Comparison of ENCODE assay signal across 8 cellular contexts in the genomic region with DNA sequence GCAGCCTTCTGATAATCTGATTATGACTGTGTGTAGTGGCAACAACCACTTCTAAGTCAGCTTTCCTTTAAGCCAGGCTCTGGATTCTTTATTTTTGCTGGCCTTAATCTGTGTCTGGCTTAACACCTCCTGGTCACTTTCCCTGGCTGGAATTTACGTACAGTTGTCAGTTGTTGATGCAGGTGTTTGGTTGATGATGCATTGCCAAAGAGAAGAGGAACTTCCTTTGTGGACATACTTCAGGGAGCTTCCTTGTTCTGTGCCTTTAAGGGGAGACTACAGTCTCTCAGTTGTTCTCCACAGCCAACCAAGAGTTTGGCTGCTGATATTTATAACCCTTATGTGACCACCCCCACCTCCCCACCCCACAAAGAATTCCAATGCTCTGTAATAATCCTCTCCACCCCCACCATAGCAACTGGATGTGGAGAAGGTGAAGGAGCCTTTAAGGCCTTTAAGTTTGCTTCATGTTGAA.
DNase-seq lines count a peak whose midpoint lies in the region; ATAC-seq and TF ChIP-seq lines count a peak whose summit lies in the region.

No MANE protein-coding gene starts in this region.

- TF ChIP-seq CTCF in fibroblast of villous mesenchyme (IDR thresholded peaks at IDR 0.05; ENCODE audit: insufficient read depth, low read depth, low read length) = no peak

- DNase-seq in H4 (ENCODE audit: low spot score) (peak; percentile 29), RPMI8226 (peak; percentile 49), fibroblast of villous mesenchyme (ENCODE audit: low read depth) (peak; percentile 68), C1 segment of cervical spinal cord (lab: John Stamatoyannopoulos, UW) (no peak), NCI-H187 treated with DMSO at 0.1 percent for 48 hours (lab: John Stamatoyannopoulos, UW) (no peak)

- ATAC-seq in HG03432 (IDR thresholded peaks at IDR 0.05; ENCODE audit: unreplicated experiment) = no peak
- no peak for ATAC-seq in HG02571 (IDR thresholded peaks at IDR 0.05; ENCODE audit: unreplicated experiment)

- H3K27ac ChIP-seq in rectal smooth muscle tissue (ENCODE audit: low read depth, low read length) = peak overlapping the region; percentile 67

- H3K9ac ChIP-seq in rectal smooth muscle tissue (ENCODE audit: low read length) = no peak overlapping the region

- no peaks in the 10 kb centered on the region for H3K36me3 ChIP-seq in rectal smooth muscle tissue (ENCODE audit: control insufficient read depth, insufficient read depth, low read length)

- H3K27me3 ChIP-seq in rectal smooth muscle tissue (ENCODE audit: control insufficient read depth, insufficient read depth, low read length) = no peaks in the 10 kb centered on the region

- H3K4me1 ChIP-seq in rectal smooth muscle tissue (ENCODE audit: control insufficient read depth, insufficient read depth, low read length) = peaks cover 51% of the 10 kb centered on the region

- H3K4me3 ChIP-seq in fibroblast of villous mesenchyme (ENCODE audit: low read depth, low read length) (no peak overlapping the region), rectal smooth muscle tissue (ENCODE audit: low read length) (peak overlapping the region; percentile 19)

Comparison
In these comparisons a context has a peak if more than half of its experiments do, and no peak if none do; other contexts are left out.
1. DNase-seq: peak in H4 (single experiment), RPMI8226 (single experiment) and fibroblast of villous mesenchyme (single experiment); none in C1 segment of cervical spinal cord (0 of 14) and NCI-H187 treated with DMSO at 0.1 percent for 48 hours (single experiment).